15 cellular contexts compared by ENCODE assay signal in genomic region chr17:72479113-72479512, GRCh38.
DNase-seq lines count a peak whose midpoint lies in the region; ATAC-seq, FAIRE-seq and TF ChIP-seq lines count a peak whose summit lies in the region.
"Had no signal": no experiment of that assay in that cellular context is flagged by ENCODE, and none has a peak within 500 bp of the region (broad histone marks: within the 10 kb centered on the region; RNA-seq: fewer than 3 reads in every experiment).

No MANE protein-coding gene starts in this region.

- FAIRE-seq in bronchial epithelial cell (lab: Jason Lieb, UNC), result no peak
- FAIRE-seq: H54 had no signal

- H3K4me3 ChIP-seq in Karpas-422 (ENCODE audit: low read length), result no peak overlapping the region
- no peak overlapping the region for H3K4me3 ChIP-seq in bronchial epithelial cell (ENCODE audit: low read depth, low read length)
- no peak overlapping the region for H3K4me3 ChIP-seq in transverse colon

- H3K27ac ChIP-seq in Karpas-422 (ENCODE audit: low read length) (no peak overlapping the region), transverse colon (peak overlapping the region in 2 of 4 donors; percentile 72 to 78)

- TF ChIP-seq CTCF in bronchial epithelial cell (IDR thresholded peaks at IDR 0.05; ENCODE audit: insufficient read depth, low read length, severe bottlenecking) (peak; percentile 30), transverse colon (IDR thresholded peaks at IDR 0.05) (peak in 4 of 5 experiments; percentile 26 to 46 (median 26))

- H3K36me3 ChIP-seq in Karpas-422 (ENCODE audit: insufficient read depth, low read length) (no peaks in the 10 kb centered on the region), bronchial epithelial cell (ENCODE audit: control insufficient read depth, insufficient read depth, low read length) (peaks cover 1% of the 10 kb centered on the region), transverse colon (no peaks in the 10 kb centered on the region)

- no peak overlapping the region for H3K4me2 ChIP-seq in Karpas-422 (ENCODE audit: low read depth, low read length, poor library complexity, severe bottlenecking)

- H2AFZ ChIP-seq in Karpas-422 (ENCODE audit: low read length), result no peak overlapping the region

- H3K9me3 ChIP-seq in Karpas-422 (ENCODE audit: low read length) (no peaks in the 10 kb centered on the region), transverse colon (no peaks in the 10 kb centered on the region)

- 33 to 61% methylated on average over 1 to 4 of the region's 4 CpGs for whole genome bisulfite sequencing in transverse colon (ENCODE audit: low coverage in 1 of 2), 2 donors

- peaks cover 41% of the 10 kb centered on the region for H3K4me1 ChIP-seq in Karpas-422 (ENCODE audit: low read length)
- peaks cover 0 to 43% (median 30%) of the 10 kb centered on the region in 4 donors for H3K4me1 ChIP-seq in transverse colon

- intact Hi-C loops in transverse colon (cut with DNase I; ENCODE audit: low total_unique reads), result no loop called here

- no peaks in the 10 kb centered on the region for H4K20me1 ChIP-seq in Karpas-422 (ENCODE audit: insufficient read depth, low read depth, low read length)

- TF ChIP-seq POLR2A in transverse colon (IDR thresholded peaks at IDR 0.05) (no peak), erythroblast (IDR thresholded peaks at IDR 0.05; ENCODE audit: low read length) (no peak)

- ATAC-seq in GM19023 (IDR thresholded peaks at IDR 0.05; ENCODE audit: unreplicated experiment), result no peak
- ATAC-seq: activated naive CD4-positive, alpha-beta T cell treated with anti-CD3 and anti-CD28 coated beads, Interleukin-2, amount 50 U/mL, for 72 hours; left cardiac atrium had no signal

- H3K9me2 ChIP-seq in Karpas-422 (replicated peaks; ENCODE audit: insufficient read depth, low read length), result no peaks in the 10 kb centered on the region

- no peak overlapping the region for H3K9ac ChIP-seq in Karpas-422 (ENCODE audit: low read length)

- in situ Hi-C loops in transverse colon (cut with MboI; ENCODE audit: low pct_ligation_motif_present in 1 of 4, low pct_unique_long_range_greater_than_20kb in 1 of 4, low sequenced_read_pairs in 3 of 4), result no loop called here

- H3K79me2 ChIP-seq in Karpas-422 (ENCODE audit: low read length), result no peaks in the 10 kb centered on the region

- H3K27me3 ChIP-seq in Karpas-422 (ENCODE audit: low read length), result no peaks in the 10 kb centered on the region
- no peaks in the 10 kb centered on the region for H3K27me3 ChIP-seq in bronchial epithelial cell (ENCODE audit: control insufficient read depth, insufficient read depth, low read length)
- no peaks in the 10 kb centered on the region for H3K27me3 ChIP-seq in transverse colon

- peak; percentile 23 for DNase-seq in SIG-M5 treated with dmso at 0.1 percent for 504 hours (lab: John Stamatoyannopoulos, UW; ENCODE audit: unreplicated experiment)
- no peak for DNase-seq in SIG-M5 (lab: John Stamatoyannopoulos, UW)
- peak; percentile 60 for DNase-seq in Karpas-422
- DNase-seq in bronchial epithelial cell (ENCODE audit: low read depth), result no peak
- DNase-seq in transverse colon, result no peak
- DNase-seq in erythroblast (lab: John Stamatoyannopoulos, UW), result no peak
- no peak for DNase-seq in middle frontal gyrus (ENCODE audit: extremely low spot score, low spot score)
- DNase-seq: activated B cell treated with CpG ODN at 0.5 μM for 24 hours, glutamatergic neuron, left cardiac atrium, SHP77 treated with DMSO at 0.1 percent for 48 hours, trophoblast cell had no signal

- TF ChIP-seq EP300 in transverse colon (IDR thresholded peaks at IDR 0.05; ENCODE audit: low read depth), result no peak

Comparison
In these comparisons a context has a peak if more than half of its experiments do, and no peak if none do; other contexts are left out.
1. DNase-seq: peak in SIG-M5 treated with dmso at 0.1 percent for 504 hours (single experiment) and Karpas-422 (single experiment); none in SIG-M5 (single experiment), bronchial epithelial cell (single experiment), transverse colon (single experiment), erythroblast (0 of 2) and middle frontal gyrus (single experiment).